ENCODE assay signal across 16 cellular contexts in genomic region chr5:131649160-131649559, GRCh38.
"Had no signal": no experiment of that assay in that cellular context is flagged by ENCODE, and none has a peak within 500 bp of the region (broad histone marks: within the 10 kb centered on the region; RNA-seq: fewer than 3 reads in every experiment).

No MANE protein-coding gene starts in this region.

- H3K79me2 ChIP-seq: parathyroid adenoma had no signal

- DNase-seq: activated CD4-positive, CD25-positive, alpha-beta regulatory T cell treated with anti-CD3 and anti-CD28 coated beads, Interleukin-2, amount 50 U/mL, for 72 hours; activated naive CD4-positive, alpha-beta T cell treated with anti-CD3 and anti-CD28 coated beads for 36 hours; colonic mucosa; esophagus squamous epithelium; heart left ventricle; immature natural killer cell; naive thymus-derived CD4-positive, alpha-beta T cell; stimulated activated CD4-positive, alpha-beta T cell treated with anti-CD3 and anti-CD28 coated beads, Interleukin-2, amount 100 ng/mL, for 48 hours; stimulated activated naive CD4-positive, alpha-beta T cell; substantia nigra; T-cell; T1000; uterus had no signal

- H3K9me3 ChIP-seq: ascending aorta, colonic mucosa, esophagus squamous epithelium, heart left ventricle, tibial nerve, uterus had no signal

- H3K36me3 ChIP-seq: uterus had no signal

- H3K9ac ChIP-seq: parathyroid adenoma had no signal

- H2AFZ ChIP-seq: parathyroid adenoma had no signal

- H3K4me3 ChIP-seq: ascending aorta, colonic mucosa, esophagus squamous epithelium, heart left ventricle, tibial nerve, uterus had no signal

- H3K27me3 ChIP-seq: ascending aorta, colonic mucosa, esophagus squamous epithelium, heart left ventricle, tibial nerve, uterus had no signal

- H3K27ac ChIP-seq: ascending aorta, colonic mucosa, esophagus squamous epithelium, heart left ventricle, parathyroid adenoma, tibial nerve, uterus had no signal

- H3K4me1 ChIP-seq: ascending aorta, colonic mucosa, esophagus squamous epithelium, parathyroid adenoma, tibial nerve, uterus had no signal
